Comparison of ENCODE assay signal across 8 cellular contexts in genomic region chr2:149598014-149598395, GRCh38. TPM values are rescaled to one million over a fixed set of nuclear protein-coding genes. Genes with fewer than 3 reads are reported as not detected.
DNase-seq lines count a peak whose midpoint lies in the region; ATAC-seq and TF ChIP-seq lines count a peak whose summit lies in the region.

No MANE protein-coding gene starts in this region.

- H3K36me3 ChIP-seq in KMS-11 (ENCODE audit: insufficient read depth): no peaks in the 10 kb centered on the region
- no peaks in the 10 kb centered on the region for H3K36me3 ChIP-seq in endocrine pancreas (ENCODE audit: control insufficient read depth, insufficient read depth, low read length)
- no peaks in the 10 kb centered on the region for H3K36me3 ChIP-seq in trophoblast cell (ENCODE audit: control insufficient read depth in 1 of 2, insufficient read depth in 2 of 2, low read length in 2 of 2)

- H3K9ac ChIP-seq in KMS-11 (no peak overlapping the region), endocrine pancreas (ENCODE audit: control insufficient read depth, insufficient read depth, low read length) (no peak overlapping the region), trophoblast cell (ENCODE audit: low read length) (no peak overlapping the region)

- H2AFZ ChIP-seq in KMS-11 (ENCODE audit: low read depth) (peak overlapping the region; percentile 27; the same call in 1 of the 2 replicates), trophoblast cell (ENCODE audit: insufficient read depth, low read length, poor library complexity) (peak overlapping the region; percentile 3)

- H4K20me1 ChIP-seq in KMS-11 (ENCODE audit: insufficient read depth): no peaks in the 10 kb centered on the region; the same call in 1 of the 2 replicates

- no peak for TF ChIP-seq CTCF in KMS-11 (conservative IDR thresholded peaks at IDR 0.05; ENCODE audit: low read depth, low read length)

- no peak overlapping the region for H2BK120ac ChIP-seq in trophoblast cell (ENCODE audit: insufficient read depth, low read length, poor library complexity)

- no peaks in the 10 kb centered on the region for H3K9me3 ChIP-seq in endocrine pancreas (ENCODE audit: control insufficient read depth, low read length)
- no peaks in the 10 kb centered on the region for H3K9me3 ChIP-seq in trophoblast cell (ENCODE audit: insufficient read depth, low read depth, low read length)

- peaks cover 12% of the 10 kb centered on the region for H3K4me1 ChIP-seq in KMS-11 (ENCODE audit: low read depth, poor library complexity, severe bottlenecking)
- H3K4me1 ChIP-seq in endocrine pancreas (ENCODE audit: control insufficient read depth, insufficient read depth, low read length): no peaks in the 10 kb centered on the region
- no peaks in the 10 kb centered on the region for H3K4me1 ChIP-seq in trophoblast cell (ENCODE audit: control insufficient read depth in 1 of 2, insufficient read depth in 2 of 2, low read length in 2 of 2)

- H3K79me2 ChIP-seq in KMS-11 (ENCODE audit: insufficient read depth, low read depth): no peaks in the 10 kb centered on the region
- H3K79me2 ChIP-seq in trophoblast cell (ENCODE audit: control insufficient read depth, insufficient read depth, low read length, poor library complexity): no peaks in the 10 kb centered on the region

- no peak overlapping the region; the same call in 1 of the 2 replicates for H3K4me2 ChIP-seq in KMS-11
- no peak overlapping the region for H3K4me2 ChIP-seq in trophoblast cell (ENCODE audit: low read length)

- no peak overlapping the region for H3K4ac ChIP-seq in trophoblast cell (ENCODE audit: low read depth, low read length)

- no peak overlapping the region for H4K8ac ChIP-seq in trophoblast cell (ENCODE audit: low read depth, low read length)

- no peak overlapping the region for H3K23ac ChIP-seq in trophoblast cell (ENCODE audit: low read length)

- H3K18ac ChIP-seq in trophoblast cell (ENCODE audit: low read length): no peak overlapping the region

- intact Hi-C loops in posterior vena cava (cut with DNase I): loop anchor here (10.0 kb wide), 3 partner anchors 887 to 1637 kb away; partner anchors contain the start of gene RND3 (in 2 of the 2)

- H2BK5ac ChIP-seq in trophoblast cell (ENCODE audit: low read depth, low read length, poor library complexity): no peak overlapping the region

- WGBS in trophoblast cell (ENCODE audit: extremely low coverage, insufficient coverage, insufficient read length): no CpG with 5 or more reads among the region's 9 CpGs

- H3K27me3 ChIP-seq in KMS-11 (ENCODE audit: insufficient read depth, low read depth) (no peaks in the 10 kb centered on the region), endocrine pancreas (ENCODE audit: control insufficient read depth, insufficient read depth, low read length) (no peaks in the 10 kb centered on the region), trophoblast cell (ENCODE audit: insufficient read depth, low read length) (no peaks in the 10 kb centered on the region)

- H3K4me3 ChIP-seq in KMS-11 (IDR thresholded peaks at IDR 0.05; ENCODE audit: insufficient read depth, low read depth, low read length): no peak overlapping the region
- peak overlapping the region; percentile 38 for H3K4me3 ChIP-seq in endocrine pancreas (ENCODE audit: control insufficient read depth, insufficient read depth, low read length)
- H3K4me3 ChIP-seq in trophoblast cell (ENCODE audit: low read depth, low read length): no peak overlapping the region

- no peak overlapping the region for H2BK12ac ChIP-seq in trophoblast cell (ENCODE audit: low read length)

- ATAC-seq in GM19455 (IDR thresholded peaks at IDR 0.05; ENCODE audit: unreplicated experiment) (peak; percentile 6), GM18867 (IDR thresholded peaks at IDR 0.05; ENCODE audit: unreplicated experiment) (no peak)

- DNase-seq in trophoblast cell (no peak), NK-92 (lab: John Stamatoyannopoulos, UW; ENCODE audit: unreplicated experiment) (no peak), posterior vena cava (ENCODE audit: low spot score) (no peak)
- no peak for DNase-seq in stimulated activated CD8-positive, alpha-beta memory T cell treated with anti-CD3 and anti-CD28 coated beads, Interleukin-4, amount 100 ng/mL, for 48 hours

- no peak overlapping the region for H4K91ac ChIP-seq in trophoblast cell (ENCODE audit: low read depth, low read length)

- no peak overlapping the region for H4K12ac ChIP-seq in trophoblast cell (ENCODE audit: low read depth, low read length)

- H3K14ac ChIP-seq in trophoblast cell (ENCODE audit: low read length): no peak overlapping the region

- no peak overlapping the region for H3K27ac ChIP-seq in KMS-11
- H3K27ac ChIP-seq in trophoblast cell (ENCODE audit: low read depth, low read length): no peak overlapping the region

- no peaks in the 10 kb centered on the region for H3K79me1 ChIP-seq in trophoblast cell (ENCODE audit: low read length)

- H2AK5ac ChIP-seq in trophoblast cell (ENCODE audit: low read length): no peak overlapping the region

RNA-seq across cellular contexts. Expression of gene MMADHC, which starts 10.4 kb away (rescaled TPM):
- polyA plus RNA-seq in trophoblast cell (2013): 108 and 113 TPM in 2 replicates
- total RNA-seq in posterior vena cava: 10 to 100 TPM; 73.3 to 81.5 TPM
